ENCODE assay signal across 1 cellular context in the genomic region with DNA sequence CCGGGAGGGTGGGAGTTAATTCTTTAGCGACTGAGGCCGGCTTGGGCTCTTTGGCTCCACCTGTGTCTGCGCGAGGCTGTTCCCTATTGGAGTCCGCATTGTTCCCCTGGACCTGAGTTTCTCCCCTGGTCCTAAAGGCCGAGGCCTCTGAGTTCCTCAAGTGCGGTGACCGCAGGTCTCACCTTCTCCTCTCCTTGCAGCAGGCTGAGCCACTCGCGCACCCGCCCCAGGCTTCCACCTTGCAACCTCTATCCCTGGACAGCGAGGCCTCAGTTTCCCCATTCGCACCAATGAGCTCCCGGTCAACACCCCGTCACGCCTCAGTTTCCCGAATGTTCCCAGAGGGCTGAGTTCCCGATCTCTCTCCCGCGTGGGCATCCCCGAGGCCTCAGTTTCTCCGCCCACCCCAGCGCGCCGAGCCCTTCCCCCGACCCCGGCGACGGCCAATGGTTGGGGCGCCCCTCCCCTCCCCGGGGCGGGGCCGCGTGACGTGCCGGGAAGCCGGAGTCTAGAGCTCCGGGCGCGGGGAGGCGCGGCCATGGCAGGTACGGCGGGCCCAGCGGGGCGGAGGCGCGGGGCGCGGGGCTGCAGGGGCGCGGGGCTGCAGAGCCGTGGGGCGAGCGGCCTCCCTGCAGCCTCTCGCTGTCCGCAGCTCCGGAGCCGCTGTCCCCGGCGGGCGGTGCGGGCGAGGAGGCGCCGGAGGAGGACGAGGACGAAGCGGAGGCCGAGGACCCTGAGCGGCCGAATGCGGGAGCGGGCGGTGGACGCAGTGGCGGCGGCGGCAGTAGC.
TF ChIP-seq lines count a peak whose summit lies in the region.

A gene with protein sequence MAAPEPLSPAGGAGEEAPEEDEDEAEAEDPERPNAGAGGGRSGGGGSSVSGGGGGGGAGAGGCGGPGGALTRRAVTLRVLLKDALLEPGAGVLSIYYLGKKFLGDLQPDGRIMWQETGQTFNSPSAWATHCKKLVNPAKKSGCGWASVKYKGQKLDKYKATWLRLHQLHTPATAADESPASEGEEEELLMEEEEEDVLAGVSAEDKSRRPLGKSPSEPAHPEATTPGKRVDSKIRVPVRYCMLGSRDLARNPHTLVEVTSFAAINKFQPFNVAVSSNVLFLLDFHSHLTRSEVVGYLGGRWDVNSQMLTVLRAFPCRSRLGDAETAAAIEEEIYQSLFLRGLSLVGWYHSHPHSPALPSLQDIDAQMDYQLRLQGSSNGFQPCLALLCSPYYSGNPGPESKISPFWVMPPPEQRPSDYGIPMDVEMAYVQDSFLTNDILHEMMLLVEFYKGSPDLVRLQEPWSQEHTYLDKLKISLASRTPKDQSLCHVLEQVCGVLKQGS (plus strand): TSS at position 507 of the 789 bp plus-strand sequence. CDS start 32 bp downstream, at position 539.

TF ChIP-seq in K562, 482 proteins besides CTCF, POLR2A, EP300 and RAD21 (continued from another document):
- TF ChIP-seq, protein P1, sequence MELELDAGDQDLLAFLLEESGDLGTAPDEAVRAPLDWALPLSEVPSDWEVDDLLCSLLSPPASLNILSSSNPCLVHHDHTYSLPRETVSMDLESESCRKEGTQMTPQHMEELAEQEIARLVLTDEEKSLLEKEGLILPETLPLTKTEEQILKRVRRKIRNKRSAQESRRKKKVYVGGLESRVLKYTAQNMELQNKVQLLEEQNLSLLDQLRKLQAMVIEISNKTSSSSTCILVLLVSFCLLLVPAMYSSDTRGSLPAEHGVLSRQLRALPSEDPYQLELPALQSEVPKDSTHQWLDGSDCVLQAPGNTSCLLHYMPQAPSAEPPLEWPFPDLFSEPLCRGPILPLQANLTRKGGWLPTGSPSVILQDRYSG (tag; conservative IDR thresholded peaks at IDR 0.05; ENCODE audit: low read depth) = 0 out of 2 replicates have a peak, but pooled peaks have one; percentile 12
- TF ChIP-seq HDGF (IDR thresholded peaks at IDR 0.05) (no peak), PHF8 (IDR thresholded peaks at IDR 0.05; ENCODE audit: borderline replicate concordance, low read length) (peak; percentile 81; the same call in 1 of the 2 replicates), KLF1 (tag; IDR thresholded peaks at IDR 0.05) (no peak), GTF2E2 (tag; IDR thresholded peaks at IDR 0.05) (peak; percentile 19; the same call in 1 of the 2 replicates), POLR2G (IDR thresholded peaks at IDR 0.05; ENCODE audit: low read depth, low read length) (peak; percentile 81), SMAD3 (CRISPR knock-in tag; conservative IDR thresholded peaks at IDR 0.05) (no peak), HLTF (IDR thresholded peaks at IDR 0.05) (peak; percentile 35; the same call in 1 of the 2 replicates), ZNF134 (CRISPR knock-in tag; conservative IDR thresholded peaks at IDR 0.05) (no peak; the same call in 1 of the 2 replicates), GABPB1 (CRISPR knock-in tag; IDR thresholded peaks at IDR 0.05) (peak; percentile 82), RBBP5 (IDR thresholded peaks at IDR 0.05; ENCODE audit: borderline replicate concordance, insufficient read depth, low read length, poor library complexity, severe bottlenecking) (peak; percentile 59), GTF2F1 (IDR thresholded peaks at IDR 0.05; ENCODE audit: low read depth, low read length) (peak; percentile 73; the same call in 1 of the 2 replicates), ESRRA (IDR thresholded peaks at IDR 0.05; ENCODE audit: borderline replicate concordance, low read depth) (peak; percentile 49; the same call in 1 of the 2 replicates), SP1 (CRISPR knock-in tag; IDR thresholded peaks at IDR 0.05) (peak; percentile 75), SMC3 (conservative IDR thresholded peaks at IDR 0.05; ENCODE audit: insufficient read depth, low read depth, low read length) (0 out of 2 replicates have a peak, but pooled peaks have one; percentile 1), NCOA6 (IDR thresholded peaks at IDR 0.05) (no peak)
- TF ChIP-seq, protein P2, sequence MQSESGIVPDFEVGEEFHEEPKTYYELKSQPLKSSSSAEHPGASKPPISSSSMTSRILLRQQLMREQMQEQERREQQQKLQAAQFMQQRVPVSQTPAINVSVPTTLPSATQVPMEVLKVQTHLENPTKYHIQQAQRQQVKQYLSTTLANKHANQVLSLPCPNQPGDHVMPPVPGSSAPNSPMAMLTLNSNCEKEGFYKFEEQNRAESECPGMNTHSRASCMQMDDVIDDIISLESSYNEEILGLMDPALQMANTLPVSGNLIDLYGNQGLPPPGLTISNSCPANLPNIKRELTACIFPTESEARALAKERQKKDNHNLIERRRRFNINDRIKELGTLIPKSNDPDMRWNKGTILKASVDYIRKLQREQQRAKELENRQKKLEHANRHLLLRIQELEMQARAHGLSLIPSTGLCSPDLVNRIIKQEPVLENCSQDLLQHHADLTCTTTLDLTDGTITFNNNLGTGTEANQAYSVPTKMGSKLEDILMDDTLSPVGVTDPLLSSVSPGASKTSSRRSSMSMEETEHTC (IDR thresholded peaks at IDR 0.05) = no peak
- TF ChIP-seq, protein P3, sequence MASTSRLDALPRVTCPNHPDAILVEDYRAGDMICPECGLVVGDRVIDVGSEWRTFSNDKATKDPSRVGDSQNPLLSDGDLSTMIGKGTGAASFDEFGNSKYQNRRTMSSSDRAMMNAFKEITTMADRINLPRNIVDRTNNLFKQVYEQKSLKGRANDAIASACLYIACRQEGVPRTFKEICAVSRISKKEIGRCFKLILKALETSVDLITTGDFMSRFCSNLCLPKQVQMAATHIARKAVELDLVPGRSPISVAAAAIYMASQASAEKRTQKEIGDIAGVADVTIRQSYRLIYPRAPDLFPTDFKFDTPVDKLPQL (IDR thresholded peaks at IDR 0.05; ENCODE audit: extremely low read depth, insufficient read length) = peak; percentile 64
- TF ChIP-seq, protein P4, sequence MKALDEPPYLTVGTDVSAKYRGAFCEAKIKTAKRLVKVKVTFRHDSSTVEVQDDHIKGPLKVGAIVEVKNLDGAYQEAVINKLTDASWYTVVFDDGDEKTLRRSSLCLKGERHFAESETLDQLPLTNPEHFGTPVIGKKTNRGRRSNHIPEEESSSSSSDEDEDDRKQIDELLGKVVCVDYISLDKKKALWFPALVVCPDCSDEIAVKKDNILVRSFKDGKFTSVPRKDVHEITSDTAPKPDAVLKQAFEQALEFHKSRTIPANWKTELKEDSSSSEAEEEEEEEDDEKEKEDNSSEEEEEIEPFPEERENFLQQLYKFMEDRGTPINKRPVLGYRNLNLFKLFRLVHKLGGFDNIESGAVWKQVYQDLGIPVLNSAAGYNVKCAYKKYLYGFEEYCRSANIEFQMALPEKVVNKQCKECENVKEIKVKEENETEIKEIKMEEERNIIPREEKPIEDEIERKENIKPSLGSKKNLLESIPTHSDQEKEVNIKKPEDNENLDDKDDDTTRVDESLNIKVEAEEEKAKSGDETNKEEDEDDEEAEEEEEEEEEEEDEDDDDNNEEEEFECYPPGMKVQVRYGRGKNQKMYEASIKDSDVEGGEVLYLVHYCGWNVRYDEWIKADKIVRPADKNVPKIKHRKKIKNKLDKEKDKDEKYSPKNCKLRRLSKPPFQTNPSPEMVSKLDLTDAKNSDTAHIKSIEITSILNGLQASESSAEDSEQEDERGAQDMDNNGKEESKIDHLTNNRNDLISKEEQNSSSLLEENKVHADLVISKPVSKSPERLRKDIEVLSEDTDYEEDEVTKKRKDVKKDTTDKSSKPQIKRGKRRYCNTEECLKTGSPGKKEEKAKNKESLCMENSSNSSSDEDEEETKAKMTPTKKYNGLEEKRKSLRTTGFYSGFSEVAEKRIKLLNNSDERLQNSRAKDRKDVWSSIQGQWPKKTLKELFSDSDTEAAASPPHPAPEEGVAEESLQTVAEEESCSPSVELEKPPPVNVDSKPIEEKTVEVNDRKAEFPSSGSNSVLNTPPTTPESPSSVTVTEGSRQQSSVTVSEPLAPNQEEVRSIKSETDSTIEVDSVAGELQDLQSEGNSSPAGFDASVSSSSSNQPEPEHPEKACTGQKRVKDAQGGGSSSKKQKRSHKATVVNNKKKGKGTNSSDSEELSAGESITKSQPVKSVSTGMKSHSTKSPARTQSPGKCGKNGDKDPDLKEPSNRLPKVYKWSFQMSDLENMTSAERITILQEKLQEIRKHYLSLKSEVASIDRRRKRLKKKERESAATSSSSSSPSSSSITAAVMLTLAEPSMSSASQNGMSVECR (CRISPR knock-in tag; IDR thresholded peaks at IDR 0.05) = peak; percentile 41; the same call in 1 of the 2 replicates
- TF ChIP-seq, protein P5, sequence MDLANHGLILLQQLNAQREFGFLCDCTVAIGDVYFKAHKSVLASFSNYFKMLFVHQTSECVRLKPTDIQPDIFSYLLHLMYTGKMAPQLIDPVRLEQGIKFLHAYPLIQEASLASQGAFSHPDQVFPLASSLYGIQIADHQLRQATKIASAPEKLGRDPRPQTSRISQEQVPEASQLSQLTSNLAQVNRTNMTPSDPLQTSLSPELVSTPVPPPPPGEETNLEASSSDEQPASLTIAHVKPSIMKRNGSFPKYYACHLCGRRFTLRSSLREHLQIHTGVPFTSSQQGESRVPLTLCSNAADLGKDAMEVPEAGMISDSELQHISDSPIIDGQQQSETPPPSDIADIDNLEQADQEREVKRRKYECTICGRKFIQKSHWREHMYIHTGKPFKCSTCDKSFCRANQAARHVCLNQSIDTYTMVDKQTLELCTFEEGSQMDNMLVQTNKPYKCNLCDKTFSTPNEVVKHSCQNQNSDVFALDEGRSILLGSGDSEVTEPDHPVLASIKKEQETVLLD (IDR thresholded peaks at IDR 0.05) = peak; percentile 61; the same call in 1 of the 2 replicates
- TF ChIP-seq, protein P6, sequence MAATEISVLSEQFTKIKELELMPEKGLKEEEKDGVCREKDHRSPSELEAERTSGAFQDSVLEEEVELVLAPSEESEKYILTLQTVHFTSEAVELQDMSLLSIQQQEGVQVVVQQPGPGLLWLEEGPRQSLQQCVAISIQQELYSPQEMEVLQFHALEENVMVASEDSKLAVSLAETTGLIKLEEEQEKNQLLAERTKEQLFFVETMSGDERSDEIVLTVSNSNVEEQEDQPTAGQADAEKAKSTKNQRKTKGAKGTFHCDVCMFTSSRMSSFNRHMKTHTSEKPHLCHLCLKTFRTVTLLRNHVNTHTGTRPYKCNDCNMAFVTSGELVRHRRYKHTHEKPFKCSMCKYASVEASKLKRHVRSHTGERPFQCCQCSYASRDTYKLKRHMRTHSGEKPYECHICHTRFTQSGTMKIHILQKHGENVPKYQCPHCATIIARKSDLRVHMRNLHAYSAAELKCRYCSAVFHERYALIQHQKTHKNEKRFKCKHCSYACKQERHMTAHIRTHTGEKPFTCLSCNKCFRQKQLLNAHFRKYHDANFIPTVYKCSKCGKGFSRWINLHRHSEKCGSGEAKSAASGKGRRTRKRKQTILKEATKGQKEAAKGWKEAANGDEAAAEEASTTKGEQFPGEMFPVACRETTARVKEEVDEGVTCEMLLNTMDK (IDR thresholded peaks at IDR 0.05; ENCODE audit: borderline replicate concordance, insufficient read depth, low read depth, low read length, poor library complexity, severe bottlenecking) = peak; percentile 21
TF ChIP-seq in K562: peak in this region for 102.
